ENCODE assay signal across 24 cellular contexts in genomic region chr9:73441890-73442818, GRCh38.
A peak's percentile ranks its signal among the peaks of the same experiment; 100 is the strongest.
DNase-seq lines count a peak whose midpoint lies in the region; ATAC-seq, FAIRE-seq and TF ChIP-seq lines count a peak whose summit lies in the region.
"Had no signal": no experiment of that assay in that cellular context is flagged by ENCODE, and none has a peak within 500 bp of the region (broad histone marks: within the 10 kb centered on the region; RNA-seq: fewer than 3 reads in every experiment).

No MANE protein-coding gene starts in this region.

- H4K91ac ChIP-seq in H9 (ENCODE audit: insufficient read length, low read depth, low read length) (no peak overlapping the region), trophoblast cell (ENCODE audit: low read depth, low read length) (no peak overlapping the region)

- H3K36me3 Mint-ChIP-seq in H9 (ENCODE audit: insufficient read depth in 1 of 3, low read depth in 3 of 3): no peaks in the 10 kb centered on the region
- no peaks in the 10 kb centered on the region for H3K36me3 Mint-ChIP-seq in astrocyte (ENCODE audit: low read depth, unreplicated experiment)
- no peaks in the 10 kb centered on the region for H3K36me3 Mint-ChIP-seq in stimulated activated naive B cell treated with anti-CD40 and anti-IgM and Interleukin-4, amounts not matched to agents 10 μg/mL and 1 μg/mL and 100 μg/mL, for 72 hours
- H3K36me3 Mint-ChIP-seq: activated naive CD8-positive, alpha-beta T cell treated with anti-CD3 and anti-CD28 coated beads for 36 hours had no signal

- H2BK20ac ChIP-seq in H9 (ENCODE audit: low read depth, low read length, poor library complexity, severe bottlenecking): no peak overlapping the region

- no peak overlapping the region for H2BK15ac ChIP-seq in H9 (ENCODE audit: low read depth, low read length)

- H3K27ac Mint-ChIP-seq in H9 (peak overlapping the region; percentile 54 to 96 (median 96)), astrocyte (ENCODE audit: unreplicated experiment) (peak overlapping the region; percentile 95)
- no peak overlapping the region for H3K27ac Mint-ChIP-seq in stimulated activated naive B cell treated with anti-CD40 and anti-IgM and Interleukin-4, amounts not matched to agents 10 μg/mL and 1 μg/mL and 100 μg/mL, for 72 hours
- H3K27ac Mint-ChIP-seq: activated naive CD8-positive, alpha-beta T cell treated with anti-CD3 and anti-CD28 coated beads for 36 hours had no signal

- H3K9ac ChIP-seq in H9 (ENCODE audit: extremely low read depth, insufficient read length, low read length): no peak overlapping the region
- H3K9ac ChIP-seq in astrocyte (ENCODE audit: low read length): no peak overlapping the region
- no peak overlapping the region for H3K9ac ChIP-seq in trophoblast cell (ENCODE audit: low read length)

- H3K23me2 ChIP-seq in H9 (ENCODE audit: insufficient read length, low read depth, low read length, poor library complexity, severe bottlenecking): no peaks in the 10 kb centered on the region

- H4K12ac ChIP-seq in trophoblast cell (ENCODE audit: low read depth, low read length): no peak overlapping the region

- no peak overlapping the region for H3K4me2 ChIP-seq in H9 (ENCODE audit: insufficient read depth, insufficient read length, low read length)
- H3K4me2 ChIP-seq in astrocyte (ENCODE audit: low read length): no peak overlapping the region
- no peak overlapping the region for H3K4me2 ChIP-seq in trophoblast cell (ENCODE audit: low read length)

- H4K20me1 ChIP-seq in H9 (ENCODE audit: control insufficient read depth, insufficient read depth, insufficient read length) (no peaks in the 10 kb centered on the region), astrocyte (ENCODE audit: insufficient read depth, low read length) (no peaks in the 10 kb centered on the region)

- intact Hi-C loops in sciatic nerve (cut with DNase I): no loop called here

- H2AFZ ChIP-seq in H9 (ENCODE audit: low read length) (no peak overlapping the region), astrocyte (ENCODE audit: low read depth, low read length) (no peak overlapping the region), trophoblast cell (ENCODE audit: insufficient read depth, low read length, poor library complexity) (no peak overlapping the region)

- no peak overlapping the region for H4K5ac ChIP-seq in H9 (ENCODE audit: insufficient read length, low read depth, low read length)

- H3K9me3 Mint-ChIP-seq in H9 (no peaks in the 10 kb centered on the region), astrocyte (ENCODE audit: unreplicated experiment) (no peaks in the 10 kb centered on the region)
- H3K9me3 Mint-ChIP-seq in stimulated activated naive B cell treated with anti-CD40 and anti-IgM and Interleukin-4, amounts not matched to agents 10 μg/mL and 1 μg/mL and 100 μg/mL, for 72 hours: peaks cover 2 to 4% of the 10 kb centered on the region in 2 donors
- H3K9me3 Mint-ChIP-seq: activated naive CD8-positive, alpha-beta T cell treated with anti-CD3 and anti-CD28 coated beads for 36 hours had no signal

- FAIRE-seq in astrocyte (lab: Jason Lieb, UNC): no peak
- FAIRE-seq: K562 had no signal

- H2AK5ac ChIP-seq in H9 (ENCODE audit: insufficient read length, low read length) (no peak overlapping the region), trophoblast cell (ENCODE audit: low read length) (no peak overlapping the region)

- H3K9me3 ChIP-seq in H9 (ENCODE audit: control insufficient read depth, low read depth, low read length) (no peaks in the 10 kb centered on the region), astrocyte (ENCODE audit: insufficient read depth, low read depth, low read length) (no peaks in the 10 kb centered on the region), trophoblast cell (ENCODE audit: insufficient read depth, low read depth, low read length) (no peaks in the 10 kb centered on the region)
- H3K9me3 ChIP-seq: BE2C, neutrophil, uterus had no signal

- no peaks in the 10 kb centered on the region for H3K27me3 Mint-ChIP-seq in H9 (ENCODE audit: low read depth)
- H3K27me3 Mint-ChIP-seq in astrocyte (ENCODE audit: low read depth, unreplicated experiment): no peaks in the 10 kb centered on the region
- no peaks in the 10 kb centered on the region for H3K27me3 Mint-ChIP-seq in stimulated activated naive B cell treated with anti-CD40 and anti-IgM and Interleukin-4, amounts not matched to agents 10 μg/mL and 1 μg/mL and 100 μg/mL, for 72 hours
- H3K27me3 Mint-ChIP-seq: activated naive CD8-positive, alpha-beta T cell treated with anti-CD3 and anti-CD28 coated beads for 36 hours had no signal

- H3K56ac ChIP-seq in H9 (ENCODE audit: insufficient read length, low read depth, low read length): no peak overlapping the region

- H3K18ac ChIP-seq in H9 (ENCODE audit: insufficient read length, low read depth, low read length) (peak overlapping the region; percentile 25), trophoblast cell (ENCODE audit: low read length) (no peak overlapping the region)

- no peak overlapping the region for H3K4ac ChIP-seq in H9 (ENCODE audit: low read depth, low read length)
- no peak overlapping the region for H3K4ac ChIP-seq in trophoblast cell (ENCODE audit: low read depth, low read length)

- no peak overlapping the region for H3T11ph ChIP-seq in H9 (ENCODE audit: low read length)

- no peak overlapping the region for H3K14ac ChIP-seq in H9 (ENCODE audit: insufficient read depth, low read length)
- H3K14ac ChIP-seq in trophoblast cell (ENCODE audit: low read length): no peak overlapping the region

- H4K8ac ChIP-seq in H9 (replicated peaks; ENCODE audit: insufficient read length, low read depth, low read length) (no peak overlapping the region), trophoblast cell (ENCODE audit: low read depth, low read length) (no peak overlapping the region)

- no peaks in the 10 kb centered on the region for H3K36me3 ChIP-seq in astrocyte (ENCODE audit: insufficient read depth, low read length)
- no peaks in the 10 kb centered on the region for H3K36me3 ChIP-seq in trophoblast cell (ENCODE audit: control insufficient read depth in 1 of 2, insufficient read depth in 2 of 2, low read length in 2 of 2)
- H3K36me3 ChIP-seq: BE2C, neutrophil, uterus had no signal

- H3K27ac ChIP-seq in H9 (ENCODE audit: insufficient read length, low read depth, low read length): peak overlapping the region; percentile 74
- H3K27ac ChIP-seq in astrocyte (ENCODE audit: low read depth, low read length): peak overlapping the region; percentile 3
- no peak overlapping the region for H3K27ac ChIP-seq in trophoblast cell (ENCODE audit: low read depth, low read length)
- H3K27ac ChIP-seq: epithelial cell of prostate, neutrophil, SK-N-MC, skin epidermis, uterus had no signal

- DNase-seq in H9: peak; percentile 52
- peak; percentile 76 for DNase-seq in astrocyte (ENCODE audit: low read depth)
- peak; percentile 57 for DNase-seq in iPS DF 19.7 (ENCODE audit: low read depth, low spot score)
- DNase-seq in trophoblast cell: no peak
- DNase-seq in AML-193 (lab: John Stamatoyannopoulos, UW): no peak
- DNase-seq in GM20000 (ENCODE audit: low spot score): no peak
- no peak for DNase-seq in stimulated activated naive B cell treated with anti-CD40 and anti-IgM and Interleukin-4, amounts not matched to agents 10 μg/mL and 1 μg/mL and 100 μg/mL, for 72 hours
- DNase-seq in sciatic nerve (ENCODE audit: low spot score): no peak
- DNase-seq: activated CD4-positive, alpha-beta T cell treated with anti-CD3 and anti-CD28 coated beads, Interleukin-2, amount 50 U/mL, for 1 hour; activated naive CD8-positive, alpha-beta T cell treated with anti-CD3 and anti-CD28 coated beads for 36 hours; activated T-cell treated with anti-CD3 and anti-CD28 coated beads, Interleukin-2, amount 50 U/mL, for 1 hour; BE2C; DMS 273 treated with DMSO at 0.1 percent for 48 hours; hypothalamus; NCI-H1694; NCI-H510A; OCI-M1; stimulated activated naive CD4-positive, alpha-beta T cell; uterus had no signal

- H3K23ac ChIP-seq in H9 (ENCODE audit: insufficient read length, low read depth, low read length) (no peak overlapping the region), trophoblast cell (ENCODE audit: low read length) (no peak overlapping the region)

- H3K79me1 ChIP-seq in H9 (ENCODE audit: insufficient read depth, low read depth, low read length, poor library complexity, severe bottlenecking) (no peaks in the 10 kb centered on the region), trophoblast cell (ENCODE audit: low read length) (no peaks in the 10 kb centered on the region)

- no peak for ATAC-seq in stimulated activated naive B cell treated with anti-CD40 and anti-IgM and Interleukin-4, amounts not matched to agents 10 μg/mL and 1 μg/mL and 100 μg/mL, for 72 hours (replicated peaks)
- no peak for ATAC-seq in sciatic nerve
- ATAC-seq: K562 had no signal

- H2BK5ac ChIP-seq in H9 (ENCODE audit: insufficient read length, low read length): no peak overlapping the region
- H2BK5ac ChIP-seq in trophoblast cell (ENCODE audit: low read depth, low read length, poor library complexity): no peak overlapping the region

- peak overlapping the region; percentile 57 for H2BK12ac ChIP-seq in H9 (ENCODE audit: insufficient read length, low read depth, low read length)
- H2BK12ac ChIP-seq in trophoblast cell (ENCODE audit: low read length): peak overlapping the region; percentile 93

- H3K4me3 ChIP-seq in astrocyte (ENCODE audit: insufficient read depth, low read depth, low read length): no peak overlapping the region
- no peak overlapping the region for H3K4me3 ChIP-seq in trophoblast cell (ENCODE audit: low read depth, low read length)
- H3K4me3 ChIP-seq: K562, SK-N-MC, skin epidermis, uterus had no signal

- H3K4me1 Mint-ChIP-seq in H9: peaks cover 17 to 25% of the 10 kb centered on the region in 2 experiments
- H3K4me1 Mint-ChIP-seq in astrocyte (ENCODE audit: low read depth, unreplicated experiment): peaks cover 50% of the 10 kb centered on the region
- H3K4me1 Mint-ChIP-seq in stimulated activated naive B cell treated with anti-CD40 and anti-IgM and Interleukin-4, amounts not matched to agents 10 μg/mL and 1 μg/mL and 100 μg/mL, for 72 hours: no peaks in the 10 kb centered on the region
- H3K4me1 Mint-ChIP-seq: activated naive CD8-positive, alpha-beta T cell treated with anti-CD3 and anti-CD28 coated beads for 36 hours had no signal

- TF ChIP-seq CTCF in H9 (conservative IDR thresholded peaks at IDR 0.05) (no peak), astrocyte (IDR thresholded peaks at IDR 0.05; ENCODE audit: insufficient read depth, low read depth, low read length) (no peak), GM20000 (IDR thresholded peaks at IDR 0.05; ENCODE audit: extremely low read depth, missing control alignments) (no peak)

- WGBS in H9 (ENCODE audit: extremely low coverage, insufficient read length, low lambda C conversion rate): no CpG with 5 or more reads among the region's 5 CpGs
- WGBS in trophoblast cell (ENCODE audit: extremely low coverage, insufficient coverage, insufficient read length): no CpG with 5 or more reads among the region's 5 CpGs

- H3K4me1 ChIP-seq in H9 (ENCODE audit: insufficient read depth, low read length) (no peaks in the 10 kb centered on the region; the same call in 1 of the 2 replicates), astrocyte (ENCODE audit: insufficient read depth, low read length) (no peaks in the 10 kb centered on the region), trophoblast cell (ENCODE audit: control insufficient read depth in 1 of 2, insufficient read depth in 2 of 2, low read length in 2 of 2) (peaks cover 0 to 2% of the 10 kb centered on the region in 2 experiments)
- H3K4me1 ChIP-seq: BE2C, uterus had no signal

- no peak overlapping the region for H2BK120ac ChIP-seq in H9 (ENCODE audit: low read depth, low read length, poor library complexity, severe bottlenecking)
- H2BK120ac ChIP-seq in trophoblast cell (ENCODE audit: insufficient read depth, low read length, poor library complexity): no peak overlapping the region

- H3K79me2 ChIP-seq in H9 (ENCODE audit: insufficient read depth, low read length) (no peaks in the 10 kb centered on the region), astrocyte (ENCODE audit: insufficient read depth, low read length) (no peaks in the 10 kb centered on the region), trophoblast cell (ENCODE audit: control insufficient read depth, insufficient read depth, low read length, poor library complexity) (no peaks in the 10 kb centered on the region)

- no peak overlapping the region for H3K4me3 Mint-ChIP-seq in H9
- no peak overlapping the region for H3K4me3 Mint-ChIP-seq in astrocyte (ENCODE audit: unreplicated experiment)
- H3K4me3 Mint-ChIP-seq in stimulated activated naive B cell treated with anti-CD40 and anti-IgM and Interleukin-4, amounts not matched to agents 10 μg/mL and 1 μg/mL and 100 μg/mL, for 72 hours: no peak overlapping the region
- H3K4me3 Mint-ChIP-seq: activated naive CD8-positive, alpha-beta T cell treated with anti-CD3 and anti-CD28 coated beads for 36 hours had no signal

- H3K27me3 ChIP-seq in H9 (ENCODE audit: insufficient read depth, low read length) (no peaks in the 10 kb centered on the region), astrocyte (ENCODE audit: insufficient read depth, low read length) (no peaks in the 10 kb centered on the region), trophoblast cell (ENCODE audit: insufficient read depth, low read length) (no peaks in the 10 kb centered on the region)
- H3K27me3 ChIP-seq: BE2C, neutrophil, uterus had no signal

Comparison
In these comparisons a context has a peak if more than half of its experiments do, and no peak if none do; other contexts are left out.
1. DNase-seq: peak in H9 (single experiment), astrocyte (single experiment) and iPS DF 19.7 (single experiment); none in trophoblast cell (0 of 2), AML-193 (0 of 2), GM20000 (single experiment), stimulated activated naive B cell treated with anti-CD40 and anti-IgM and Interleukin-4, amounts not matched to agents 10 μg/mL and 1 μg/mL and 100 μg/mL, for 72 hours (single experiment) and sciatic nerve (single experiment).